In the genomic region with DNA sequence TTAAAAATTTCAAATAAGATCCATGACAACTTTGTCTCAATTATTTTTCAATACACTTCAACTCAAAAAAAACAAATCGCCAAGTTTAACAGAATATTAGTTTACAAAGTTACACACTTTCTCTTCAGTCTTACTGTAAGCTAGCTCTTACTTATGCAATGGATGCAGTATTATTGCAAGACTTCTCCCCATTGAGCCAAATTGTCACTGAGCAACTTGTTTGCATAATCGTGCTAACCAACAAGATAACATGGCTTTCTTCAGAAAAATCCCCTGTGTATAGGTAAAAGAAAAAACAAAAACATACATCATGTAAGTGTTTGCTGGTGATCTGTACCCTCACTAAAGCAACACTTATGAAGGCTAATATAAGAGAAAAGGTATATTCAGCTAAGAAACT, we compare ENCODE assay signal across 16 cellular contexts.
"Had no signal": no experiment of that assay in that cellular context is flagged by ENCODE, and none has a peak within 500 bp of the region (broad histone marks: within the 10 kb centered on the region; RNA-seq: fewer than 3 reads in every experiment).

No MANE protein-coding gene starts in this region.

- H3K27me3 ChIP-seq: gastrocnemius medialis, right lobe of liver, tibial artery had no signal

- H3K4me1 ChIP-seq: gastrocnemius medialis, right lobe of liver, tibial artery had no signal

- FAIRE-seq: astrocyte had no signal

- H3K36me3 ChIP-seq: right lobe of liver had no signal

- H3K4me3 ChIP-seq: coronary artery, gastrocnemius medialis, right lobe of liver, skin epidermis, tibial artery had no signal

- DNase-seq: activated CD4-positive, alpha-beta memory T cell treated with anti-CD3 and anti-CD28 coated beads for 36 hours; activated CD4-positive, alpha-beta T cell treated with anti-CD3 and anti-CD28 coated beads for 48 hours; activated CD4-positive, CD25-positive, alpha-beta regulatory T cell; activated effector memory CD4-positive, alpha-beta T cell treated with anti-CD3 and anti-CD28 coated beads, Interleukin-2, amount 50 U/mL, for 16 hours; activated naive CD4-positive, alpha-beta T cell treated with anti-CD3 and anti-CD28 coated beads, Interleukin-2, amount 10 ng/mL, durations not matched to agents 7 days and 5 days; activated T-cell treated with anti-CD3 and anti-CD28 coated beads for 4 hours; gastrocnemius medialis; hippocampal formation; left cardiac atrium; midbrain; right lobe of liver; stimulated activated CD4-positive, alpha-beta T cell treated with anti-CD3 and anti-CD28 coated beads, Interleukin-1b, Interleukin-23, amount 100 ng/mL, for 48 hours; tibial artery had no signal

- H3K9me3 ChIP-seq: gastrocnemius medialis, right lobe of liver, tibial artery had no signal

- H3K27ac ChIP-seq: coronary artery, gastrocnemius medialis, right lobe of liver, skin epidermis, tibial artery had no signal
